8 cellular contexts compared by ENCODE assay signal in genomic region chr11:73647459-73648100, GRCh38. TPM values are rescaled to one million over a fixed set of nuclear protein-coding genes. Genes with fewer than 3 reads are reported as not detected.
DNase-seq lines count a peak whose midpoint lies in the region; ATAC-seq and TF ChIP-seq lines count a peak whose summit lies in the region.

No MANE protein-coding gene starts in this region.

- peak overlapping the region; percentile 83 to 94 (median 91) for H3K4me3 Mint-ChIP-seq in CD4-positive, alpha-beta memory T cell
- peak overlapping the region; percentile 80 for H3K4me3 Mint-ChIP-seq in activated naive CD4-positive, alpha-beta T cell treated with anti-CD3 and anti-CD28 coated beads for 36 hours

- CTCF ChIA-PET in CD4-positive, alpha-beta memory T cell (lab: Charles Lee; ENCODE audit: partially characterized antibody) = interaction anchor here (1.0 to 4.9 kb wide), 6 partner anchors 13 to 296 kb away, joined by 3 to 37 read pairs (median 5); no protein-coding TSS in a partner anchor
- CTCF ChIA-PET in activated naive CD4-positive, alpha-beta T cell treated with anti-CD3 and anti-CD28 coated beads for 36 hours (lab: Charles Lee) = interaction anchor here (0.8 to 5.5 kb wide), 5 partner anchors 11 to 276 kb away, joined by 3 to 48 read pairs (median 4); no protein-coding TSS in a partner anchor

- H3K36me3 Mint-ChIP-seq in CD4-positive, alpha-beta memory T cell = peaks cover 2 to 14% of the 10 kb centered on the region in 2 donors
- H3K36me3 Mint-ChIP-seq in activated naive CD4-positive, alpha-beta T cell treated with anti-CD3 and anti-CD28 coated beads for 36 hours (ENCODE audit: low read depth) = no peaks in the 10 kb centered on the region

- H3K4me1 ChIP-seq in CD4-positive, alpha-beta memory T cell (ENCODE audit: insufficient read depth, low read length) = peaks cover 8% of the 10 kb centered on the region
- H3K4me1 ChIP-seq in SJCRH30 = peaks cover 13% of the 10 kb centered on the region

- H3K27ac Mint-ChIP-seq in CD4-positive, alpha-beta memory T cell = peak overlapping the region; percentile 72 to 98 (median 96)
- H3K27ac Mint-ChIP-seq in activated naive CD4-positive, alpha-beta T cell treated with anti-CD3 and anti-CD28 coated beads for 36 hours = peak overlapping the region; percentile 63

- H3K9me3 ChIP-seq in CD4-positive, alpha-beta memory T cell (ENCODE audit: control insufficient read depth in 1 of 2, low read length in 2 of 2) = no peaks in the 10 kb centered on the region
- H3K9me3 ChIP-seq in SJCRH30 (replicated peaks) = no peaks in the 10 kb centered on the region

- H3K9me3 Mint-ChIP-seq in CD4-positive, alpha-beta memory T cell = peaks cover 0 to 3% (median 0%) of the 10 kb centered on the region in 8 donors
- H3K9me3 Mint-ChIP-seq in activated naive CD4-positive, alpha-beta T cell treated with anti-CD3 and anti-CD28 coated beads for 36 hours = no peaks in the 10 kb centered on the region

- H3K27ac ChIP-seq in CD4-positive, alpha-beta memory T cell (ENCODE audit: low read depth, low read length) = peak overlapping the region; percentile 46
- H3K27ac ChIP-seq in SJCRH30 = no peak overlapping the region

- POLR2A ChIA-PET in CD4-positive, alpha-beta memory T cell (lab: Charles Lee; ENCODE audit: partially characterized antibody) = interaction anchor here (0.9 to 1.8 kb wide), 9 partner anchors 9 to 1425 kb away, joined by 3 to 9 read pairs (median 4); partner anchors contain the start of genes FAM168A, MRPL48 and RAB6A

- ATAC-seq in GM21619 (IDR thresholded peaks at IDR 0.05; ENCODE audit: unreplicated experiment) = peak; percentile 94
- ATAC-seq in omental fat pad (ENCODE audit: low FRiP score) = peak; percentile 85

- no peaks in the 10 kb centered on the region for H3K36me3 ChIP-seq in CD4-positive, alpha-beta memory T cell (ENCODE audit: insufficient read depth, low read length)
- H3K36me3 ChIP-seq in SJCRH30 = no peaks in the 10 kb centered on the region

- H3K27me3 ChIP-seq in CD4-positive, alpha-beta memory T cell (ENCODE audit: insufficient read depth, low read length) = no peaks in the 10 kb centered on the region
- no peaks in the 10 kb centered on the region for H3K27me3 ChIP-seq in SJCRH30

- no peak for TF ChIP-seq CTCF in omental fat pad (IDR thresholded peaks at IDR 0.05)

- H3K27me3 Mint-ChIP-seq in CD4-positive, alpha-beta memory T cell = no peaks in the 10 kb centered on the region
- no peaks in the 10 kb centered on the region for H3K27me3 Mint-ChIP-seq in activated naive CD4-positive, alpha-beta T cell treated with anti-CD3 and anti-CD28 coated beads for 36 hours (ENCODE audit: low read depth)

- DNase-seq in CD4-positive, alpha-beta memory T cell = peak; percentile 91 to 94 (median 93)
- DNase-seq in M059J (ENCODE audit: low read depth) (peak; percentile 84), SJCRH30 (peak; percentile 92 to 94), germinal center (ENCODE audit: low spot score) (peak; percentile 93), omental fat pad (ENCODE audit: low spot score) (peak; percentile 60), superior temporal gyrus (ENCODE audit: extremely low spot score) (peak; percentile 96)
- peak; percentile 96 for DNase-seq in activated naive CD4-positive, alpha-beta T cell treated with anti-CD3 and anti-CD28 coated beads for 36 hours

- peak overlapping the region; percentile 54 for H3K4me3 ChIP-seq in CD4-positive, alpha-beta memory T cell (ENCODE audit: low read length in 2 of 2)
- no peak overlapping the region for H3K4me3 ChIP-seq in SJCRH30

- H3K4me1 Mint-ChIP-seq in CD4-positive, alpha-beta memory T cell = peaks cover 9 to 24% (median 20%) of the 10 kb centered on the region in 4 donors
- H3K4me1 Mint-ChIP-seq in activated naive CD4-positive, alpha-beta T cell treated with anti-CD3 and anti-CD28 coated beads for 36 hours (ENCODE audit: low read depth) = peaks cover 18% of the 10 kb centered on the region

- intact Hi-C loops in CD4-positive, alpha-beta memory T cell (cut with micrococcal nuclease) = loop anchor here (1.0 kb wide), 3 partner anchors 14 to 114 kb away; partner anchors contain the start of genes FAM168A and RAB6A
- intact Hi-C loops in activated naive CD4-positive, alpha-beta T cell treated with anti-CD3 and anti-CD28 coated beads for 36 hours (cut with micrococcal nuclease) = loop anchor here (1.0 to 5.0 kb wide), 3 partner anchors 49 to 505 kb away; partner anchors contain the start of genes FAM168A, FCHSD2 and RELT

RNA-seq across cellular contexts. Expression of gene PLEKHB1, which starts 1.2 kb away (rescaled TPM):
- total RNA-seq in CD4-positive, alpha-beta memory T cell = 10 to 100 TPM; 53.8 to 63.2 TPM
- 10 to 100 TPM; 78.4 to 79.1 TPM for polyA plus RNA-seq in CD4-positive, alpha-beta memory T cell
- 0.76 TPM in 1 of 2 replicates, not detected in the other for total RNA-seq in M059J (2014; rRNA removed; shearing (Covaris generic))
- 5.3 and 5.4 TPM in 2 replicates for total RNA-seq in SJCRH30 (2014; rRNA removed; shearing (Covaris generic))
- 10 to 100 TPM; 11.4 to 12.8 TPM for total RNA-seq in activated naive CD4-positive, alpha-beta T cell treated with anti-CD3 and anti-CD28 coated beads for 36 hours
- total RNA-seq in omental fat pad = 1 to 10 TPM; 1.1 to 8.2 (median 4.2) TPM

RNA-seq across cellular contexts. Expression of gene FAM168A, which starts 49.7 kb away (rescaled TPM):
- total RNA-seq in CD4-positive, alpha-beta memory T cell = 10 to 100 TPM; 21.9 to 22.7 TPM
- 1 to 10 TPM in 1 of 2 donors, under 1 TPM in 1; 0.61 to 3.5 TPM for polyA plus RNA-seq in CD4-positive, alpha-beta memory T cell
- 24.9 and 35.8 TPM in 2 replicates for total RNA-seq in M059J (2014; rRNA removed; shearing (Covaris generic))
- total RNA-seq in SJCRH30 (2014; rRNA removed; shearing (Covaris generic)) = 28.6 and 32.8 TPM in 2 replicates
- total RNA-seq in activated naive CD4-positive, alpha-beta T cell treated with anti-CD3 and anti-CD28 coated beads for 36 hours = 10 to 100 TPM; 11.9 to 13.0 TPM
- total RNA-seq in omental fat pad = 10 to 100 TPM; 13.9 to 30.9 (median 21.0) TPM
